ENCODE assay signal across 1 cellular context in the genomic region with DNA sequence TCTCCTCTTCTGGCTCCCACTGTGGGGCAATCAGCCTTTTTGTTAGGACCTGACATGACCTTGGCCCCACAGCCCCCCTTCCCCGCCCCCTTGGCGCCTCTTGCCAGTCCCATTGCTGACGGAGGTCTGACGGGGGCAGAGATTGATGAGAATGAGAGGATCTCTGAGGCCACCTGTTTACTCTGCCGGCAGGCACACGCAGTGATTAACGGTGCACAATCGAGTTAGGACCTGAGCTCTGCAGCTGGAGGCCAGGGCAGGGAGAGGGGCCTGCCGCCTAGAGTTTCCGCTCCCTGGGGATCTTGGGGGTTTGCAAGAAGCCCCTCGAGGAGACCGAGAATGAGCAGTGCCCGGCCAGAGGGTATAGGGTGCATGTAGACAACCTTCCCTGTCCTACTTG.
TF ChIP-seq lines count a peak whose summit lies in the region.

No MANE protein-coding gene starts in this region.

TF ChIP-seq in H1, 55 proteins besides CTCF, POLR2A, EP300 and RAD21:
- TF ChIP-seq BCL11A (IDR thresholded peaks at IDR 0.05; ENCODE audit: low read depth in 2 of 2, low read length in 2 of 2) (no peak), RNF2 (IDR thresholded peaks at IDR 0.05; ENCODE audit: borderline replicate concordance, low read depth, low read length, missing control alignments, poor library complexity, severe bottlenecking) (no peak), JUND (IDR thresholded peaks at IDR 0.05; ENCODE audit: low read length) (no peak), POU5F1 (IDR thresholded peaks at IDR 0.05; ENCODE audit: low read depth, low read length) (no peak)
- TF ChIP-seq, protein P1, sequence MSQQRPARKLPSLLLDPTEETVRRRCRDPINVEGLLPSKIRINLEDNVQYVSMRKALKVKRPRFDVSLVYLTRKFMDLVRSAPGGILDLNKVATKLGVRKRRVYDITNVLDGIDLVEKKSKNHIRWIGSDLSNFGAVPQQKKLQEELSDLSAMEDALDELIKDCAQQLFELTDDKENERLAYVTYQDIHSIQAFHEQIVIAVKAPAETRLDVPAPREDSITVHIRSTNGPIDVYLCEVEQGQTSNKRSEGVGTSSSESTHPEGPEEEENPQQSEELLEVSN (IDR thresholded peaks at IDR 0.05): no peak
